In genomic region chr15:58923696-58924300, GRCh38 we compare ENCODE assay signal across 1 cellular context.
TF ChIP-seq lines count a peak whose summit lies in the region.

No MANE protein-coding gene starts in this region.

TF ChIP-seq in GM23338, 12 proteins besides CTCF, POLR2A, EP300 and RAD21 (continued from another document):
- no peak for TF ChIP-seq NANOG (IDR thresholded peaks at IDR 0.05; ENCODE audit: borderline replicate concordance)
- no peak for TF ChIP-seq EZH2 (IDR thresholded peaks at IDR 0.05; ENCODE audit: low read depth, unreplicated experiment)
TF ChIP-seq in GM23338: peak in this region for 0.
